ENCODE assay signal across 21 cellular contexts in the genomic region with DNA sequence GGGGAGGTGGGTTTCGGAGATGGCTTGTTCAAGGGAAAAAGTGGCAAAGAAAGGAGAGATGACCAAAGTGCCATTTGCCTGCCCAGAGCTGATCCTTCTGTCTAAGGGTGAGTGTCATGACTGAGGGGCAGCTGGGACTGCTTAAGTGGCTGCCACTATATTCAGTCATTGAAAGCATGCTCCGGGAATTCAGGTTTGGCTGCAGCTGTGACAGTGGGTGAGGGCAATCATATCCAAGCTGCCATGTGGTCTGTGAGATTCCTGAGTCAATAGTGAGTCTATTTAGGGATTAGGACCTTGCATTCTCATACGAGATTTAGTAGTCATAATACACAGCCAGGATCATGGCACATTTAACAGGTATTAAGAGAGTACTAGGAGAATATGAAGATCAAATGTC.
DNase-seq lines count a peak whose midpoint lies in the region; ATAC-seq and TF ChIP-seq lines count a peak whose summit lies in the region.
"Had no signal": no experiment of that assay in that cellular context is flagged by ENCODE, and none has a peak within 500 bp of the region (broad histone marks: within the 10 kb centered on the region; RNA-seq: fewer than 3 reads in every experiment).

No MANE protein-coding gene starts in this region.

- intact Hi-C loops in Right ventricle myocardium inferior (cut with DNase I) (loop anchor here (5.0 kb wide), 1 partner anchor 459 kb away; no protein-coding TSS in a partner anchor), cardiac septum (cut with DNase I) (no loop called here), left ventricle myocardium inferior (cut with micrococcal nuclease) (no loop called here)

- no peak for TF ChIP-seq CTCF in left ventricle myocardium inferior (IDR thresholded peaks at IDR 0.05; ENCODE audit: borderline replicate concordance)

- H3K36me3 ChIP-seq in left ventricle myocardium inferior: no peaks in the 10 kb centered on the region

- no peaks in the 10 kb centered on the region for H3K27me3 ChIP-seq in left ventricle myocardium inferior (ENCODE audit: low read depth)

- H3K9me3 ChIP-seq in left ventricle myocardium inferior (replicated peaks): no peaks in the 10 kb centered on the region
- H3K9me3 ChIP-seq: A549, SK-N-SH had no signal

- peaks cover 2% of the 10 kb centered on the region for H3K27me3 Mint-ChIP-seq in activated CD4-positive, alpha-beta memory T cell treated with anti-CD3 and anti-CD28 coated beads, Interleukin-2, amount 10 ng/mL, durations not matched to agents 7 days and 5 days

- H3K9me3 Mint-ChIP-seq in activated CD4-positive, alpha-beta memory T cell treated with anti-CD3 and anti-CD28 coated beads, Interleukin-2, amount 10 ng/mL, durations not matched to agents 7 days and 5 days: no peaks in the 10 kb centered on the region
- H3K9me3 Mint-ChIP-seq: activated naive CD4-positive, alpha-beta T cell treated with anti-CD3 and anti-CD28 coated beads, Interleukin-2, amount 50 U/mL, for 72 hours; activated T-cell treated with anti-CD3 and anti-CD28 coated beads, Interleukin-2, amount 50 U/mL, for 72 hours; neural crest cell had no signal

- POLR2A ChIA-PET in activated CD4-positive, alpha-beta memory T cell treated with anti-CD3 and anti-CD28 coated beads, Interleukin-2, amount 10 ng/mL, durations not matched to agents 7 days and 5 days (lab: Charles Lee): no interaction called here

- no peak overlapping the region for H3K27ac Mint-ChIP-seq in activated CD4-positive, alpha-beta memory T cell treated with anti-CD3 and anti-CD28 coated beads, Interleukin-2, amount 10 ng/mL, durations not matched to agents 7 days and 5 days
- H3K27ac Mint-ChIP-seq: activated naive CD4-positive, alpha-beta T cell treated with anti-CD3 and anti-CD28 coated beads, Interleukin-2, amount 50 U/mL, for 72 hours; activated T-cell treated with anti-CD3 and anti-CD28 coated beads, Interleukin-2, amount 50 U/mL, for 72 hours had no signal

- no peak overlapping the region for H3K4me3 ChIP-seq in left ventricle myocardium inferior
- H3K4me3 ChIP-seq: A549 had no signal

- peak; percentile 95 for ATAC-seq in Right ventricle myocardium inferior
- no peak for ATAC-seq in SK-N-SH treated with all-trans-retinoic acid at 6 μM for 48 hours
- ATAC-seq: A549; activated naive CD4-positive, alpha-beta T cell treated with anti-CD3 and anti-CD28 coated beads, Interleukin-2, amount 50 U/mL, for 72 hours; activated T-cell treated with anti-CD3 and anti-CD28 coated beads, Interleukin-2, amount 50 U/mL, for 72 hours had no signal

- no peaks in the 10 kb centered on the region for H3K36me3 Mint-ChIP-seq in activated CD4-positive, alpha-beta memory T cell treated with anti-CD3 and anti-CD28 coated beads, Interleukin-2, amount 10 ng/mL, durations not matched to agents 7 days and 5 days (ENCODE audit: low read depth)
- H3K36me3 Mint-ChIP-seq: activated naive CD4-positive, alpha-beta T cell treated with anti-CD3 and anti-CD28 coated beads, Interleukin-2, amount 50 U/mL, for 72 hours had no signal

- peaks cover 20% of the 10 kb centered on the region for H3K4me1 ChIP-seq in left ventricle myocardium inferior
- H3K4me1 ChIP-seq: A549 had no signal

- H3K4me1 Mint-ChIP-seq in activated CD4-positive, alpha-beta memory T cell treated with anti-CD3 and anti-CD28 coated beads, Interleukin-2, amount 10 ng/mL, durations not matched to agents 7 days and 5 days: no peaks in the 10 kb centered on the region

- H3K4me3 Mint-ChIP-seq in activated CD4-positive, alpha-beta memory T cell treated with anti-CD3 and anti-CD28 coated beads, Interleukin-2, amount 10 ng/mL, durations not matched to agents 7 days and 5 days: no peak overlapping the region
- H3K4me3 Mint-ChIP-seq: activated T-cell treated with anti-CD3 and anti-CD28 coated beads, Interleukin-2, amount 50 U/mL, for 72 hours; neural crest cell had no signal

- DNase-seq in Right ventricle myocardium inferior (ENCODE audit: missing footprints) (no peak), cardiac septum (ENCODE audit: low spot score) (no peak), SHP77 (lab: John Stamatoyannopoulos, UW) (peak; percentile 45 to 66), left ventricle myocardium inferior (peak; percentile 26), NOMO-1 treated with DMSO at 0.1 percent for 48 hours (lab: John Stamatoyannopoulos, UW; ENCODE audit: unreplicated experiment) (no peak), AG08395 (ENCODE audit: low spot score) (no peak)
- no peak for DNase-seq in activated CD4-positive, alpha-beta memory T cell treated with anti-CD3 and anti-CD28 coated beads, Interleukin-2, amount 10 ng/mL, durations not matched to agents 7 days and 5 days
- DNase-seq: activated CD4-positive, CD25-positive, alpha-beta regulatory T cell; activated CD8-positive, alpha-beta memory T cell treated with anti-CD3 and anti-CD28 coated beads for 24 hours; activated T-cell treated with anti-CD3 and anti-CD28 coated beads, Interleukin-2, amount 50 U/mL, for 72 hours; foreskin melanocyte; IMR-90; kidney glomerular epithelial cell; NCI-H2029; NCI-H774; SK-N-SH had no signal

- CTCF ChIA-PET in activated CD4-positive, alpha-beta memory T cell treated with anti-CD3 and anti-CD28 coated beads, Interleukin-2, amount 10 ng/mL, durations not matched to agents 7 days and 5 days (lab: Charles Lee): no interaction called here

- H3K27ac ChIP-seq in left ventricle myocardium inferior (replicated peaks): peak overlapping the region; percentile 66
- H3K27ac ChIP-seq: A549, C4-2B had no signal

TF ChIP-seq in SK-N-SH treated with all-trans-retinoic acid at 6 μM for 48 hours, 23 proteins besides CTCF, POLR2A, EP300 and RAD21 (continues in another document):
- TF ChIP-seq TOX (CRISPR knock-in tag; IDR thresholded peaks at IDR 0.05; ENCODE audit: borderline replicate concordance): no peak
- TF ChIP-seq OSR1 (CRISPR knock-in tag; IDR thresholded peaks at IDR 0.05): no peak
- TF ChIP-seq ISL1 (CRISPR knock-in tag; IDR thresholded peaks at IDR 0.05): no peak
- no peak for TF ChIP-seq ARNTL (CRISPR knock-in tag; IDR thresholded peaks at IDR 0.05; ENCODE audit: borderline replicate concordance, low read depth)
- TF ChIP-seq ZC3H10 (CRISPR knock-in tag; IDR thresholded peaks at IDR 0.05): no peak
- TF ChIP-seq CSDC2 (CRISPR knock-in tag; IDR thresholded peaks at IDR 0.05): no peak
- no peak for TF ChIP-seq PPARA (CRISPR knock-in tag; IDR thresholded peaks at IDR 0.05; ENCODE audit: borderline replicate concordance)
- no peak for TF ChIP-seq GLIS3 (CRISPR knock-in tag; IDR thresholded peaks at IDR 0.05)
- no peak for TF ChIP-seq RARB (CRISPR knock-in tag; IDR thresholded peaks at IDR 0.05)
- TF ChIP-seq, protein P1, sequence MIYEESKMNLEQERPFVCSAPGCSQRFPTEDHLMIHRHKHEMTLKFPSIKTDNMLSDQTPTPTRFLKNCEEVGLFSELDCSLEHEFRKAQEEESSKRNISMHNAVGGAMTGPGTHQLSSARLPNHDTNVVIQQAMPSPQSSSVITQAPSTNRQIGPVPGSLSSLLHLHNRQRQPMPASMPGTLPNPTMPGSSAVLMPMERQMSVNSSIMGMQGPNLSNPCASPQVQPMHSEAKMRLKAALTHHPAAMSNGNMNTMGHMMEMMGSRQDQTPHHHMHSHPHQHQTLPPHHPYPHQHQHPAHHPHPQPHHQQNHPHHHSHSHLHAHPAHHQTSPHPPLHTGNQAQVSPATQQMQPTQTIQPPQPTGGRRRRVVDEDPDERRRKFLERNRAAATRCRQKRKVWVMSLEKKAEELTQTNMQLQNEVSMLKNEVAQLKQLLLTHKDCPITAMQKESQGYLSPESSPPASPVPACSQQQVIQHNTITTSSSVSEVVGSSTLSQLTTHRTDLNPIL (CRISPR knock-in tag; IDR thresholded peaks at IDR 0.05; ENCODE audit: low read depth): no peak
- TF ChIP-seq, protein P2, sequence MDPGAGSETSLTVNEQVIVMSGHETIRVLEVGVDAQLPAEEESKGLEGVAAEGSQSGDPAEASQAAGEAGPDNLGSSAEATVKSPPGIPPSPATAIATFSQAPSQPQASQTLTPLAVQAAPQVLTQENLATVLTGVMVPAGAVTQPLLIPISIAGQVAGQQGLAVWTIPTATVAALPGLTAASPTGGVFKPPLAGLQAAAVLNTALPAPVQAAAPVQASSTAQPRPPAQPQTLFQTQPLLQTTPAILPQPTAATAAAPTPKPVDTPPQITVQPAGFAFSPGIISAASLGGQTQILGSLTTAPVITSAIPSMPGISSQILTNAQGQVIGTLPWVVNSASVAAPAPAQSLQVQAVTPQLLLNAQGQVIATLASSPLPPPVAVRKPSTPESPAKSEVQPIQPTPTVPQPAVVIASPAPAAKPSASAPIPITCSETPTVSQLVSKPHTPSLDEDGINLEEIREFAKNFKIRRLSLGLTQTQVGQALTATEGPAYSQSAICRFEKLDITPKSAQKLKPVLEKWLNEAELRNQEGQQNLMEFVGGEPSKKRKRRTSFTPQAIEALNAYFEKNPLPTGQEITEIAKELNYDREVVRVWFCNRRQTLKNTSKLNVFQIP (CRISPR knock-in tag; IDR thresholded peaks at IDR 0.05; ENCODE audit: borderline replicate concordance, low read depth): no peak
- TF ChIP-seq, protein P3, sequence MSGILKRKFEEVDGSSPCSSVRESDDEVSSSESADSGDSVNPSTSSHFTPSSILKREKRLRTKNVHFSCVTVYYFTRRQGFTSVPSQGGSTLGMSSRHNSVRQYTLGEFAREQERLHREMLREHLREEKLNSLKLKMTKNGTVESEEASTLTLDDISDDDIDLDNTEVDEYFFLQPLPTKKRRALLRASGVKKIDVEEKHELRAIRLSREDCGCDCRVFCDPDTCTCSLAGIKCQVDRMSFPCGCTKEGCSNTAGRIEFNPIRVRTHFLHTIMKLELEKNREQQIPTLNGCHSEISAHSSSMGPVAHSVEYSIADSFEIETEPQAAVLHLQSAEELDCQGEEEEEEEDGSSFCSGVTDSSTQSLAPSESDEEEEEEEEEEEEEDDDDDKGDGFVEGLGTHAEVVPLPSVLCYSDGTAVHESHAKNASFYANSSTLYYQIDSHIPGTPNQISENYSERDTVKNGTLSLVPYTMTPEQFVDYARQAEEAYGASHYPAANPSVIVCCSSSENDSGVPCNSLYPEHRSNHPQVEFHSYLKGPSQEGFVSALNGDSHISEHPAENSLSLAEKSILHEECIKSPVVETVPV (CRISPR knock-in tag; IDR thresholded peaks at IDR 0.05): no peak
- no peak for TF ChIP-seq BACH2 (CRISPR knock-in tag; IDR thresholded peaks at IDR 0.05; ENCODE audit: borderline replicate concordance)
- TF ChIP-seq ZNF565 (CRISPR knock-in tag; conservative IDR thresholded peaks at IDR 0.05; ENCODE audit: low read depth): no peak
- no peak for TF ChIP-seq ZNF70 (CRISPR knock-in tag; IDR thresholded peaks at IDR 0.05)

Comparison
In these comparisons a context has a peak if more than half of its experiments do, and no peak if none do; other contexts are left out.
1. DNase-seq: peak in SHP77 (2 of 2) and left ventricle myocardium inferior (single experiment); none in Right ventricle myocardium inferior (single experiment), cardiac septum (single experiment), NOMO-1 treated with DMSO at 0.1 percent for 48 hours (single experiment), AG08395 (single experiment) and activated CD4-positive, alpha-beta memory T cell treated with anti-CD3 and anti-CD28 coated beads, Interleukin-2, amount 10 ng/mL, durations not matched to agents 7 days and 5 days (single experiment).